In the genomic region with DNA sequence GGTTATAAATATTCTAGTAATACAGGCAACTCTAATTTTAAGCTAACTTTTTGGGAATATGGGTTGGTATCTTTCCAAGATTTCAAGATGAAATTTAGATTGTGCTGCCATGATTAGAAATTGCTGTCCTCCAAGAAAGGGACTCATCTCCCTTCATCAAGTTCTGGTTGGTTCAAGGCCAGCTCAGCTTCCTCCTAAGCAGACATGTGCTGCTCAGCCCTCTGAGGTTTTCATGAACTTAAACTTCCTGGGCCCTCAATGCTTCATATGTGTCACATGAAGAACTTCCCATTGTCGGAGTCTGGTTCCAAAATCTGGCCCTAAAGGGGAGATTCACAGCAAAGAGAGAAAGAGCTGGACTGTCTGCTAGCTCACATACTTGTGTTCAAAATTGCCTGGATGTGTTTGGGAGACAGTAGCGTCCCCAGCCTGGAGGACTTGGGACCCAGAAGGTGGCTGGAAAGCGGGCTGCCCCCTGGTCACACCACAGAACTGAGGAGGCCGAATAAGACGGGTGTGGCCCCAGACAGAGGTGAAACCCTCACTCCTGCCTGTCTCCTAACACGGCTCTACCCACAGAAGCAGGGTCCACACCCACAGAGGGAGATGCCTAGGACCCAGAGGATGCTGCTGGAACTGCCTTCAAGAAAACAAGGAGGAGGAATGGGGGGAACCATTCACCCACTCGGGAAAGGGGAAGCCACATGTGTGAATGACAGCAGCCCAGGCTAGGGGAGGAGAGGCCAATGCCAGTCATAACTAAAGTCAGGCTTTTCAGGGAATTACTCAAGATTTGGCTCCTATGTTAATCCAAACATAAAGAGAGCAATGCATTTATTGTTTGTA, we compare ENCODE assay signal across 27 cellular contexts. TPM values are rescaled to one million over a fixed set of nuclear protein-coding genes. Genes with fewer than 3 reads are reported as not detected.
DNase-seq lines count a peak whose midpoint lies in the region; ATAC-seq and TF ChIP-seq lines count a peak whose summit lies in the region.
"Had no signal": no experiment of that assay in that cellular context is flagged by ENCODE, and none has a peak within 500 bp of the region (broad histone marks: within the 10 kb centered on the region; RNA-seq: fewer than 3 reads in every experiment).

No MANE protein-coding gene starts in this region.

- H3K4me3 Mint-ChIP-seq in activated CD4-positive, alpha-beta T cell treated with anti-CD3 and anti-CD28 coated beads for 36 hours = no peak overlapping the region
- H3K4me3 Mint-ChIP-seq: dendritic cell treated with granulocyte-macrophage colony-stimulating factor and Interleukin-4, amounts not matched to agents 40 ng/mL and 50 ng/mL, for 4 days; HFFc6; mesothelial cell of epicardium had no signal

- peak; percentile 26 for DNase-seq in activated CD4-positive, alpha-beta T cell treated with anti-CD3 and anti-CD28 coated beads for 36 hours
- DNase-seq in activated CD4-positive, alpha-beta T cell treated with anti-CD3 and anti-CD28 coated beads for 1 hour = no peak
- DNase-seq in pons (ENCODE audit: low spot score) (peak; percentile 30), NCI-H1105 (lab: John Stamatoyannopoulos, UW) (no peak)
- DNase-seq in stimulated activated CD4-positive, alpha-beta T cell treated with anti-CD3 and anti-CD28 coated beads, Interleukin-12 subunit alpha, Interleukin-12 subunit beta, amount 100 ng/mL, for 4 hours = no peak
- DNase-seq: activated CD4-positive, alpha-beta T cell treated with anti-CD3 and anti-CD28 coated beads, Interleukin-2, amount 50 U/mL, for 4 hours; activated T-cell treated with anti-CD3 and anti-CD28 coated beads, Interleukin-2, amount 50 U/mL, for 48 hours; BE2C; brain microvascular endothelial cell; foreskin melanocyte; GDM1; HFFc6; Kasumi-1; NCI-H526; OCI-M1; psoas muscle; SHP77; stimulated activated CD8-positive, alpha-beta memory T cell treated with anti-CD3 and anti-CD28 coated beads, Interleukin-4, amount 100 ng/mL, for 48 hours had no signal

- intact Hi-C loops in activated CD4-positive, alpha-beta T cell treated with anti-CD3 and anti-CD28 coated beads for 36 hours (cut with DNase I, micrococcal nuclease) = loop anchor here in 1 of 2 experiments (5.0 kb wide), 1 partner anchor 160 kb away; no protein-coding TSS in a partner anchor

- CTCF ChIA-PET in activated CD4-positive, alpha-beta T cell treated with anti-CD3 and anti-CD28 coated beads for 36 hours (lab: Charles Lee) = interaction anchor here (1.5 kb wide), 1 partner anchor 78 kb away, joined by 4 read pairs; no protein-coding TSS in a partner anchor
- CTCF ChIA-PET in HEK293 (lab: Yijun Ruan, JAX) = interaction anchor here (0.7 to 1.2 kb wide), 3 partner anchors 139 to 178 kb away, joined by 3 to 4 read pairs (median 3); no protein-coding TSS in a partner anchor

- no peaks in the 10 kb centered on the region for H3K36me3 ChIP-seq in HEK293 (ENCODE audit: control insufficient read depth in 2 of 2, insufficient read depth in 1 of 2, low read length in 2 of 2)
- H3K36me3 ChIP-seq: BE2C, brain microvascular endothelial cell, thoracic aorta had no signal

- ATAC-seq in activated CD4-positive, alpha-beta T cell treated with anti-CD3 and anti-CD28 coated beads for 36 hours = peak; percentile 17
- ATAC-seq in HG03342 (IDR thresholded peaks at IDR 0.05; ENCODE audit: unreplicated experiment) (peak; percentile 24), HG03280 (IDR thresholded peaks at IDR 0.05; ENCODE audit: unreplicated experiment) (no peak)
- ATAC-seq: psoas muscle had no signal

- no peak overlapping the region for H3K27ac Mint-ChIP-seq in activated CD4-positive, alpha-beta T cell treated with anti-CD3 and anti-CD28 coated beads for 36 hours
- H3K27ac Mint-ChIP-seq: dendritic cell treated with granulocyte-macrophage colony-stimulating factor and Interleukin-4, amounts not matched to agents 40 ng/mL and 50 ng/mL, for 4 days; HFFc6; mesothelial cell of epicardium had no signal

- no peak overlapping the region for H3K27ac ChIP-seq in HEK293 (ENCODE audit: extremely low read depth, low read depth, low read length)
- H3K27ac ChIP-seq: 22Rv1, brain microvascular endothelial cell, psoas muscle, thoracic aorta had no signal

- H3K4me1 Mint-ChIP-seq in activated CD4-positive, alpha-beta T cell treated with anti-CD3 and anti-CD28 coated beads for 36 hours = peaks cover 2% of the 10 kb centered on the region

- H3K9me3 Mint-ChIP-seq in activated CD4-positive, alpha-beta T cell treated with anti-CD3 and anti-CD28 coated beads for 36 hours (ENCODE audit: low read depth) = no peaks in the 10 kb centered on the region
- H3K9me3 Mint-ChIP-seq: dendritic cell treated with granulocyte-macrophage colony-stimulating factor and Interleukin-4, amounts not matched to agents 40 ng/mL and 50 ng/mL, for 4 days; mesothelial cell of epicardium had no signal

- peaks cover 3% of the 10 kb centered on the region for H3K27me3 Mint-ChIP-seq in activated CD4-positive, alpha-beta T cell treated with anti-CD3 and anti-CD28 coated beads for 36 hours

- H3K36me3 Mint-ChIP-seq in activated CD4-positive, alpha-beta T cell treated with anti-CD3 and anti-CD28 coated beads for 36 hours (ENCODE audit: low read depth) = no peaks in the 10 kb centered on the region
- H3K36me3 Mint-ChIP-seq: mesothelial cell of epicardium had no signal

- TF ChIP-seq CTCF in HEK293 (tag by site-specific recombination; IDR thresholded peaks at IDR 0.05) = no peak

- POLR2A ChIA-PET in activated CD4-positive, alpha-beta T cell treated with anti-CD3 and anti-CD28 coated beads for 36 hours (lab: Charles Lee) = interaction anchor here (0.7 kb wide), 1 partner anchor 886 kb away, joined by 4 read pairs; no protein-coding TSS in a partner anchor
- POLR2A ChIA-PET in HEK293 (lab: Yijun Ruan, JAX) = no interaction called here

- no peaks in the 10 kb centered on the region for H3K4me1 ChIP-seq in HEK293 (ENCODE audit: control insufficient read depth, insufficient read depth, low read length)
- H3K4me1 ChIP-seq: psoas muscle had no signal

- no peaks in the 10 kb centered on the region for H3K9me3 ChIP-seq in HEK293 (ENCODE audit: control insufficient read depth, insufficient read depth, low read depth, low read length)
- H3K9me3 ChIP-seq: BE2C, psoas muscle, thoracic aorta had no signal

- H3K4me3 ChIP-seq in HEK293 (ENCODE audit: low read depth, low read length) = no peak overlapping the region
- H3K4me3 ChIP-seq: psoas muscle, smooth muscle cell, thoracic aorta had no signal

TF ChIP-seq in HEK293, 187 proteins besides CTCF, POLR2A, EP300 and RAD21:
- TF ChIP-seq PRDM10 (tag by site-specific recombination; IDR thresholded peaks at IDR 0.05) (peak; percentile 57), ZNF239 (tag by site-specific recombination; IDR thresholded peaks at IDR 0.05) (no peak)
TF ChIP-seq in HEK293: peak in this region for 1.

RNA-seq across cellular contexts. Expression of gene GPR31, which starts 54.3 kb away (rescaled TPM):
- not detected for total RNA-seq in activated CD4-positive, alpha-beta T cell treated with anti-CD3 and anti-CD28 coated beads for 36 hours
- total RNA-seq: HFFc6, HT1080, mesothelial cell of epicardium, psoas muscle, smooth muscle cell, thoracic aorta had no signal

Comparison
In these comparisons a context has a peak if more than half of its experiments do, and no peak if none do; other contexts are left out.
1. DNase-seq: peak in activated CD4-positive, alpha-beta T cell treated with anti-CD3 and anti-CD28 coated beads for 36 hours (single experiment) and pons (single experiment); none in activated CD4-positive, alpha-beta T cell treated with anti-CD3 and anti-CD28 coated beads for 1 hour (single experiment), NCI-H1105 (single experiment) and stimulated activated CD4-positive, alpha-beta T cell treated with anti-CD3 and anti-CD28 coated beads, Interleukin-12 subunit alpha, Interleukin-12 subunit beta, amount 100 ng/mL, for 4 hours (single experiment).